In genomic region chr19:11528551-11529341, GRCh38 we compare ENCODE assay signal across 8 cellular contexts. TPM values are rescaled to one million over a fixed set of nuclear protein-coding genes. Genes with fewer than 3 reads are reported as not detected.
A peak's percentile ranks its signal among the peaks of the same experiment; 100 is the strongest.
DNase-seq lines count a peak whose midpoint lies in the region; ATAC-seq and TF ChIP-seq lines count a peak whose summit lies in the region.

TSS of gene ECSIT (minus strand) at chr19:11529134. CDS start at chr19:11519170, 9,964 bp downstream.

- POLR2A ChIA-PET in activated CD4-positive, alpha-beta T cell treated with anti-CD3 and anti-CD28 coated beads for 36 hours (lab: Charles Lee): interaction anchor here (0.6 to 0.8 kb wide), 2 partner anchors 30 to 154 kb away, joined by 4 to 8 read pairs; partner anchors contain the start of gene ELOF1

- peak within 1 kb of the TSS; percentile 96 for H3K27ac Mint-ChIP-seq in activated CD4-positive, alpha-beta T cell treated with anti-CD3 and anti-CD28 coated beads for 36 hours

- peak within 1 kb of the TSS; percentile 99 for H3K4me3 Mint-ChIP-seq in activated CD4-positive, alpha-beta T cell treated with anti-CD3 and anti-CD28 coated beads for 36 hours

- no peaks in the 10 kb centered on the region for H3K27me3 ChIP-seq in kidney epithelial cell (ENCODE audit: control insufficient read depth, insufficient read depth, low read length)

- DNase-seq in AML-193 (lab: John Stamatoyannopoulos, UW): peak; percentile 90 to 95
- DNase-seq in GM19238 (ENCODE audit: insufficient read length, low spot score): peak; percentile 99
- DNase-seq in NCI-H524 (lab: John Stamatoyannopoulos, UW): peak; percentile 99
- DNase-seq in activated CD4-positive, alpha-beta T cell treated with anti-CD3 and anti-CD28 coated beads for 36 hours: peak; percentile 97
- DNase-seq in choroid plexus epithelial cell (ENCODE audit: low read depth): peak; percentile 99
- peak; percentile 95 for DNase-seq in kidney epithelial cell (ENCODE audit: low read depth)
- peak; percentile 91 to 92 for DNase-seq in stimulated activated CD4-positive, alpha-beta T cell treated with anti-CD3 and anti-CD28 coated beads, Interleukin-15, amount 100 ng/mL, for 48 hours (ENCODE audit: low read depth in 2 of 2)

- H3K36me3 ChIP-seq in kidney epithelial cell (ENCODE audit: control insufficient read depth, insufficient read depth, low read length): no peaks in the 10 kb centered on the region

- intact Hi-C loops in activated CD4-positive, alpha-beta T cell treated with anti-CD3 and anti-CD28 coated beads for 36 hours (cut with DNase I, micrococcal nuclease): loop anchor here (1.0 to 2.0 kb wide), 9 partner anchors 23 to 147 kb away; partner anchors contain the start of genes ELOF1 (in 2 of the 2), ZNF653 (in 2 of the 2), ODAD3 (in 1 of the 2) and PRKCSH (in 1 of the 2)

- peak; percentile 92 for ATAC-seq in HG03442 (IDR thresholded peaks at IDR 0.05; ENCODE audit: unreplicated experiment)
- ATAC-seq in activated CD4-positive, alpha-beta T cell treated with anti-CD3 and anti-CD28 coated beads for 36 hours: peak; percentile 97

- peaks cover 7% of the 10 kb centered on the region for H3K36me3 Mint-ChIP-seq in activated CD4-positive, alpha-beta T cell treated with anti-CD3 and anti-CD28 coated beads for 36 hours (ENCODE audit: low read depth)

- CTCF ChIA-PET in activated CD4-positive, alpha-beta T cell treated with anti-CD3 and anti-CD28 coated beads for 36 hours (lab: Charles Lee): interaction anchor here (0.6 to 1.4 kb wide), 6 partner anchors 14 to 649 kb away, joined by 3 to 10 read pairs (median 6); partner anchors contain the start of genes ELOF1, ODAD3 and PRKCSH

- no peaks in the 10 kb centered on the region for H3K9me3 Mint-ChIP-seq in activated CD4-positive, alpha-beta T cell treated with anti-CD3 and anti-CD28 coated beads for 36 hours (ENCODE audit: low read depth)

- no peaks in the 10 kb centered on the region for H3K27me3 Mint-ChIP-seq in activated CD4-positive, alpha-beta T cell treated with anti-CD3 and anti-CD28 coated beads for 36 hours

- TF ChIP-seq CTCF in choroid plexus epithelial cell (conservative IDR thresholded peaks at IDR 0.05; ENCODE audit: low read depth, low read length) (no peak), kidney epithelial cell (IDR thresholded peaks at IDR 0.05; ENCODE audit: insufficient read depth, low read length, poor library complexity, severe bottlenecking) (no peak)

- H3K4me3 ChIP-seq in choroid plexus epithelial cell (ENCODE audit: low read depth, low read length) (peak within 1 kb of the TSS; percentile 74), kidney epithelial cell (ENCODE audit: low read depth, low read length) (peak within 1 kb of the TSS; percentile 61)

- peaks cover 28% of the 10 kb centered on the region for H3K4me1 Mint-ChIP-seq in activated CD4-positive, alpha-beta T cell treated with anti-CD3 and anti-CD28 coated beads for 36 hours

RNA-seq across cellular contexts. Expression of gene ECSIT, which starts in this region (rescaled TPM):
- 10 to 100 TPM; 37.2 to 44.6 TPM for total RNA-seq in activated CD4-positive, alpha-beta T cell treated with anti-CD3 and anti-CD28 coated beads for 36 hours
- 37.4 and 40.0 TPM in 2 replicates for total RNA-seq in kidney epithelial cell

Comparison
In these comparisons a context has a peak if more than half of its experiments do, and no peak if none do; other contexts are left out.
1. Peak in every context shown above with its lines: DNase-seq, ATAC-seq and H3K4me3 ChIP-seq.